ENCODE assay signal across 13 cellular contexts in the genomic region with DNA sequence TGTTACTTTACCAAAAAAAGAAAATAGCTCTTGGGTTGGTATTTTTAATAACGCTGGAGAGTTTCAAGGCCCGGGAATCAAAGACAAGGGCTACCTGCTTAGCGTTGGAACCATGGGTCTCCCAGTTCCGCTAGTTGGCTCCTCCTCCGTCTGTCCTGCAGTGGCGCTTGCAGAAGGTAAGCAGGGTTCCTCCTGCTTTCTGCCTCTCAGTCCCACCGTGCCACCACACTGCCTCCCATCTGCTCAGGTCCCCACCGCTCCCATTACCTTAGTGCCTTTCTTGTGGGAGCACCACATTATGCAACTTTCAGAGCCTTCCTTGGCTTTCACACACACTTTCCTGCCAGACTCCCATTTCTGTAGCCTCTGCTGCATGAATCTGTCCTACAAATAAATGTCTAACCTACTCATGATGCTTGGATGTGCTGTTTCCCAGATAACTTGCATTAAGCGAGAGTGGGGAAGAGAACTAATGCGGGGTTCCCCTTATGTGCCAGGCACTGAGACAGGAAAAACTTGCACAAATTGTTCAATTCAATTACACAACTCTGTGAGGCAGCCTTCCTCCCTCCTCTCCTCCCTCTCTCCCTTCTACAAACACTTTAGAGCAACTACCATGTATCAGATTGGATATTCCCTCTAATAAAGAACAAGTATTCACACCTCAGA.
"Had no signal": no experiment of that assay in that cellular context is flagged by ENCODE, and none has a peak within 500 bp of the region (broad histone marks: within the 10 kb centered on the region; RNA-seq: fewer than 3 reads in every experiment).

No MANE protein-coding gene starts in this region.

- H3K9me3 Mint-ChIP-seq: T-cell had no signal

- H3K27me3 Mint-ChIP-seq: T-cell had no signal

- H3K27me3 ChIP-seq: pancreas, tibial artery, vagina had no signal

- ATAC-seq: left cardiac atrium, T-cell had no signal

- H3K27ac ChIP-seq: coronary artery, pancreas, SK-N-MC, tibial artery, vagina had no signal

- H3K9me3 ChIP-seq: pancreas, tibial artery, vagina had no signal

- H3K4me3 Mint-ChIP-seq: T-cell had no signal

- H3K4me1 ChIP-seq: tibial artery, vagina had no signal

- H3K4me3 ChIP-seq: coronary artery, pancreas, SK-N-MC, tibial artery, vagina had no signal

- H3K36me3 ChIP-seq: pancreas, tibial artery, vagina had no signal

- FAIRE-seq: pancreas had no signal

- DNase-seq: activated CD4-positive, alpha-beta T cell treated with anti-CD3 and anti-CD28 coated beads for 4 hours; activated effector memory CD4-positive, alpha-beta T cell treated with Interleukin-2 at 50 U/mL for 16 hours; effector memory CD4-positive, alpha-beta T cell; hippocampal formation; left cardiac atrium; pancreas; stimulated activated CD4-positive, alpha-beta T cell treated with anti-CD3 and anti-CD28 coated beads, Interleukin-4, amount 100 ng/mL, for 4 hours; T-cell; T1000; tibial artery had no signal
